In the genomic region with DNA sequence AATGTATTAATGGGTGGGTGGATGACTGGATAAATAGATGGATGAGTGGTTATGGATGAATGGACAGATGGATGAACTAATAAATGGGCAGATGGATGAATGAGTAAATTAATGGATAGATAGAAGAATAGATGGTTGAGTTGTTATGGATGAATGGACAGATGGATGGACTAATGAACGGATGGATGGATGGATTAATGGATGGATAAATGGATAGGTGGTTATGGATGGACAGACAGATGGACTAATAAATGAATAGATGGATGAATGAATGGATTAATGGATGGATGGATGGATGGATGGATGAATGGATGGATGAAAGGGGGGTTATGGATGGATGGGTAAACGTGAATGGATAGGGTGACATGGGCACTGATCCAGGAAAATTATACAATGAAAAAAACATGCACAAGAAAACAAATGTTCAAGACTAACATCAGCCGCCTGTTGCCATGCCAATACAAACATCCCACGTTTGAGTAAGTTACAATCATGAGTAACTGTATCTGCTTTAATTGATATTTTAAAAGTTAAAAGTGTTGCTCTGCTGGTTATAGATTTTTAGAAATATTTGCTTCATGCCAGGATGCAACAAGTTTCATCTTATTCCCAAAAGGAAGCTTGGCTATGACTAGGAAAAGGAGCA, we compare ENCODE assay signal across 15 cellular contexts. TPM values are rescaled to one million over a fixed set of nuclear protein-coding genes. Genes with fewer than 3 reads are reported as not detected.
DNase-seq lines count a peak whose midpoint lies in the region; ATAC-seq, FAIRE-seq and TF ChIP-seq lines count a peak whose summit lies in the region.
"Had no signal": no experiment of that assay in that cellular context is flagged by ENCODE, and none has a peak within 500 bp of the region (broad histone marks: within the 10 kb centered on the region; RNA-seq: fewer than 3 reads in every experiment).

No MANE protein-coding gene starts in this region.

- peaks cover 51% of the 10 kb centered on the region for H3K4me1 ChIP-seq in ACC112 (ENCODE audit: control insufficient read depth, insufficient read depth, low read length, unreplicated experiment)
- H3K4me1 ChIP-seq in Loucy (ENCODE audit: insufficient read depth, low read length, poor library complexity, severe bottlenecking) = peaks cover 3% of the 10 kb centered on the region
- H3K4me1 ChIP-seq in astrocyte (ENCODE audit: insufficient read depth, low read length) = peaks cover 37% of the 10 kb centered on the region

- no peak for FAIRE-seq in astrocyte (lab: Jason Lieb, UNC)
- FAIRE-seq: H54 had no signal

- peaks cover 25% of the 10 kb centered on the region for H3K4me1 Mint-ChIP-seq in astrocyte (ENCODE audit: low read depth, unreplicated experiment)
- peaks cover 22% of the 10 kb centered on the region for H3K4me1 Mint-ChIP-seq in type B pancreatic cell (ENCODE audit: unreplicated experiment)

- H3K27ac Mint-ChIP-seq in astrocyte (ENCODE audit: unreplicated experiment) (no peak overlapping the region), type B pancreatic cell (no peak overlapping the region)

- H3K27ac ChIP-seq in ACC112 (ENCODE audit: low read depth, low read length) (peak overlapping the region; percentile 100), astrocyte (ENCODE audit: low read depth, low read length) (peak overlapping the region; percentile 99)
- H3K27ac ChIP-seq: C4-2B had no signal

- no peaks in the 10 kb centered on the region for H3K27me3 Mint-ChIP-seq in astrocyte (ENCODE audit: low read depth, unreplicated experiment)
- no peaks in the 10 kb centered on the region for H3K27me3 Mint-ChIP-seq in type B pancreatic cell

- no peak for ATAC-seq in GM19467 (IDR thresholded peaks at IDR 0.05; ENCODE audit: unreplicated experiment)

- H4K20me1 ChIP-seq in Loucy (ENCODE audit: insufficient read depth, low read length, poor library complexity, severe bottlenecking) (peaks cover 28% of the 10 kb centered on the region), astrocyte (ENCODE audit: insufficient read depth, low read length) (peaks cover 34% of the 10 kb centered on the region)

- H3K9me2 ChIP-seq in Loucy (replicated peaks; ENCODE audit: low read depth, low read length) = no peaks in the 10 kb centered on the region

- H3K36me3 Mint-ChIP-seq in astrocyte (ENCODE audit: low read depth, unreplicated experiment) (peaks cover 3% of the 10 kb centered on the region), type B pancreatic cell (no peaks in the 10 kb centered on the region)

- H3F3A ChIP-seq in Loucy (ENCODE audit: low read depth) = no peaks in the 10 kb centered on the region

- no peak for TF ChIP-seq CTCF in Loucy (conservative IDR thresholded peaks at IDR 0.05; ENCODE audit: low read length)
- TF ChIP-seq CTCF in astrocyte (IDR thresholded peaks at IDR 0.05; ENCODE audit: insufficient read depth, low read depth, low read length) = no peak
- no peak for TF ChIP-seq CTCF in type B pancreatic cell (conservative IDR thresholded peaks at IDR 0.05)

- peaks cover 5% of the 10 kb centered on the region for H3K36me3 ChIP-seq in ACC112 (ENCODE audit: insufficient read depth, low read length)
- H3K36me3 ChIP-seq in Loucy (ENCODE audit: insufficient read depth, low read length) = no peaks in the 10 kb centered on the region
- H3K36me3 ChIP-seq in astrocyte (ENCODE audit: insufficient read depth, low read length) = no peaks in the 10 kb centered on the region

- H3K4me3 ChIP-seq in ACC112 (ENCODE audit: low read depth, low read length) (peak overlapping the region; percentile 70; the same call in 1 of the 2 replicates), Loucy (ENCODE audit: low read length, poor library complexity, severe bottlenecking) (no peak overlapping the region), astrocyte (ENCODE audit: insufficient read depth, low read depth, low read length) (no peak overlapping the region)

- H3K4me2 ChIP-seq in Loucy (ENCODE audit: low read depth, low read length, poor library complexity, severe bottlenecking) = peak overlapping the region; percentile 36
- no peak overlapping the region for H3K4me2 ChIP-seq in astrocyte (ENCODE audit: low read length)

- no peaks in the 10 kb centered on the region for H3K9me3 ChIP-seq in Loucy (ENCODE audit: insufficient read depth, low read depth, low read length)
- H3K9me3 ChIP-seq in astrocyte (ENCODE audit: insufficient read depth, low read depth, low read length) = no peaks in the 10 kb centered on the region

- H3K4me3 Mint-ChIP-seq in astrocyte (ENCODE audit: unreplicated experiment) (no peak overlapping the region), type B pancreatic cell (no peak overlapping the region)

- no peak overlapping the region for H2AFZ ChIP-seq in ACC112 (ENCODE audit: low read length, unreplicated experiment)
- no peak overlapping the region for H2AFZ ChIP-seq in Loucy (ENCODE audit: low read length)
- no peak overlapping the region for H2AFZ ChIP-seq in astrocyte (ENCODE audit: low read depth, low read length)

- no peaks in the 10 kb centered on the region for H3K9me3 Mint-ChIP-seq in astrocyte (ENCODE audit: unreplicated experiment)
- H3K9me3 Mint-ChIP-seq in type B pancreatic cell = no peaks in the 10 kb centered on the region

- H3K27me3 ChIP-seq in ACC112 (ENCODE audit: insufficient read depth, low read length) = no peaks in the 10 kb centered on the region
- no peaks in the 10 kb centered on the region for H3K27me3 ChIP-seq in Loucy (ENCODE audit: insufficient read depth, low read length, poor library complexity, severe bottlenecking)
- H3K27me3 ChIP-seq in astrocyte (ENCODE audit: insufficient read depth, low read length) = no peaks in the 10 kb centered on the region

- H3K79me2 ChIP-seq in ACC112 (ENCODE audit: control insufficient read depth, insufficient read depth, low read length, unreplicated experiment) = peaks cover 58% of the 10 kb centered on the region
- peaks cover 68% of the 10 kb centered on the region for H3K79me2 ChIP-seq in Loucy (ENCODE audit: insufficient read depth, low read length)
- H3K79me2 ChIP-seq in astrocyte (ENCODE audit: insufficient read depth, low read length) = peaks cover 77% of the 10 kb centered on the region

- no peak for DNase-seq in astrocyte (ENCODE audit: low read depth)
- peak; percentile 49 to 84 for DNase-seq in lung microvascular endothelial cell (ENCODE audit: low read depth in 2 of 2)
- no peak for DNase-seq in Ammon's horn (ENCODE audit: low spot score)
- DNase-seq in NAMALWA (ENCODE audit: low spot score) = no peak
- DNase-seq in type B pancreatic cell (ENCODE audit: extremely low spot score, unreplicated experiment) = no peak
- DNase-seq: NCI-H1048, NCI-H1436 treated with DMSO at 0.1 percent for 48 hours, NCI-H2081, NCI-H510A, SHP77 treated with DMSO at 0.1 percent for 48 hours had no signal

- H3K9ac ChIP-seq in Loucy (ENCODE audit: low read depth, low read length, poor library complexity, severe bottlenecking) (no peak overlapping the region), astrocyte (ENCODE audit: low read length) (peak overlapping the region; percentile 88)

RNA-seq across cellular contexts. Expression of gene PXDN, which starts 20.8 kb away (rescaled TPM):
- total RNA-seq in astrocyte = 417 and 467 TPM in 2 replicates
- total RNA-seq in lung microvascular endothelial cell = 140 and 179 TPM in 2 replicates
- 58.4 and 150 TPM in 2 replicates for total RNA-seq in type B pancreatic cell (ENCODE audit: low replicate concordance)

Comparison
In these comparisons a context has a peak if more than half of its experiments do, and no peak if none do; other contexts are left out.
1. DNase-seq: peak in lung microvascular endothelial cell (2 of 2); none in astrocyte (single experiment), Ammon's horn (single experiment), NAMALWA (single experiment) and type B pancreatic cell (single experiment).